ENCODE assay signal across 1 cellular context in the genomic region with DNA sequence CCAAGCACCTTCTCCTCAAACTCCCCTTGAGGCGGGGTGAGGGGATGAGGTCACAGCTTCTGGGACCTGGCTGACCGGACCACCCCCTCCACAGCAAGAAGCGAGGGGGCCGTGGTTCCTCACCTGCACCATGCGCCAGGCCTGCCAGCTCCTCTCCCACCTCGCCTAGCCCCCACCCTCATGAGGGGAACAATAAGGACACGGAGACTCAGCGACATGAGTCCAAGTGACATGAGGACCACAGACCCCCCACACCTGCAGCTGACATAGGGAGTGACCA.
TF ChIP-seq lines count a peak whose summit lies in the region.

No MANE protein-coding gene starts in this region.

TF ChIP-seq in H1, 55 proteins besides CTCF, POLR2A, EP300 and RAD21:
- TF ChIP-seq POLR2AphosphoS5 (IDR thresholded peaks at IDR 0.05; ENCODE audit: low read depth, low read length) (no peak), GTF2F1 (IDR thresholded peaks at IDR 0.05; ENCODE audit: borderline replicate concordance, low read depth, low read length) (no peak), RFX5 (IDR thresholded peaks at IDR 0.05; ENCODE audit: borderline replicate concordance, low read depth, low read length) (no peak), SUZ12 (IDR thresholded peaks at IDR 0.05; ENCODE audit: low read length) (no peak), RBBP5 (IDR thresholded peaks at IDR 0.05; ENCODE audit: borderline replicate concordance, low read depth, low read length) (no peak), YY1 (IDR thresholded peaks at IDR 0.05; ENCODE audit: low read depth, low read length) (no peak), EZH2 (IDR thresholded peaks at IDR 0.05; ENCODE audit: low read depth, low read length, severe bottlenecking) (no peak), USF2 (IDR thresholded peaks at IDR 0.05; ENCODE audit: low read length) (no peak), KDM4A (IDR thresholded peaks at IDR 0.05; ENCODE audit: low read depth, low read length, severe bottlenecking) (no peak), TCF12 (IDR thresholded peaks at IDR 0.05; ENCODE audit: low read depth, low read length) (no peak), CHD7 (IDR thresholded peaks at IDR 0.05; ENCODE audit: insufficient replicate concordance, low read length) (no peak), PHF8 (conservative IDR thresholded peaks at IDR 0.05; ENCODE audit: low read depth, low read length) (no peak)
- TF ChIP-seq, protein P1, sequence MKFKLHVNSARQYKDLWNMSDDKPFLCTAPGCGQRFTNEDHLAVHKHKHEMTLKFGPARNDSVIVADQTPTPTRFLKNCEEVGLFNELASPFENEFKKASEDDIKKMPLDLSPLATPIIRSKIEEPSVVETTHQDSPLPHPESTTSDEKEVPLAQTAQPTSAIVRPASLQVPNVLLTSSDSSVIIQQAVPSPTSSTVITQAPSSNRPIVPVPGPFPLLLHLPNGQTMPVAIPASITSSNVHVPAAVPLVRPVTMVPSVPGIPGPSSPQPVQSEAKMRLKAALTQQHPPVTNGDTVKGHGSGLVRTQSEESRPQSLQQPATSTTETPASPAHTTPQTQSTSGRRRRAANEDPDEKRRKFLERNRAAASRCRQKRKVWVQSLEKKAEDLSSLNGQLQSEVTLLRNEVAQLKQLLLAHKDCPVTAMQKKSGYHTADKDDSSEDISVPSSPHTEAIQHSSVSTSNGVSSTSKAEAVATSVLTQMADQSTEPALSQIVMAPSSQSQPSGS (IDR thresholded peaks at IDR 0.05; ENCODE audit: low read length) = no peak
TF ChIP-seq in H1: peak in this region for 0.
